ENCODE assay signal across 1 cellular context in genomic region chr17:17694229-17695081, GRCh38.
TF ChIP-seq lines count a peak whose summit lies in the region.

No MANE protein-coding gene starts in this region.

TF ChIP-seq in HepG2, 621 proteins besides CTCF, POLR2A, EP300 and RAD21 (continued from another document and continues in another):
- TF ChIP-seq ZBTB2 (CRISPR knock-in tag; IDR thresholded peaks at IDR 0.05; ENCODE audit: low read depth) (peak; percentile 93), KLF12 (CRISPR knock-in tag; IDR thresholded peaks at IDR 0.05; ENCODE audit: borderline replicate concordance) (0 out of 2 replicates have a peak, but pooled peaks have one; percentile 27), TFDP2 (CRISPR knock-in tag; IDR thresholded peaks at IDR 0.05) (0 out of 2 replicates have a peak, but pooled peaks have one; percentile 32), AFF4 (CRISPR knock-in tag; IDR thresholded peaks at IDR 0.05) (peak; percentile 25; the same call in 1 of the 2 replicates), PRDM15 (CRISPR knock-in tag; IDR thresholded peaks at IDR 0.05) (peak; percentile 86), CERS6 (CRISPR knock-in tag; IDR thresholded peaks at IDR 0.05) (no peak), KMT2A (CRISPR knock-in tag; IDR thresholded peaks at IDR 0.05) (0 out of 2 replicates have a peak, but pooled peaks have one; percentile 44), MTERF4 (CRISPR knock-in tag; IDR thresholded peaks at IDR 0.05) (no peak), ZNF563 (CRISPR knock-in tag; IDR thresholded peaks at IDR 0.05) (peak; percentile 24; the same call in 1 of the 2 replicates), TOPORS (CRISPR knock-in tag; IDR thresholded peaks at IDR 0.05) (peak; percentile 52), GATAD2A (CRISPR knock-in tag; IDR thresholded peaks at IDR 0.05) (no peak), ELF1 (CRISPR knock-in tag; IDR thresholded peaks at IDR 0.05) (peak; percentile 30; the same call in 1 of the 2 replicates), JUND (CRISPR knock-in tag; IDR thresholded peaks at IDR 0.05) (0 out of 2 replicates have a peak, but pooled peaks have one; percentile 34), ZNF672 (CRISPR knock-in tag; IDR thresholded peaks at IDR 0.05) (no peak), POLR2AphosphoS5 (IDR thresholded peaks at IDR 0.05; ENCODE audit: low read depth, low read length) (peak; percentile 64), ZNF768 (CRISPR knock-in tag; IDR thresholded peaks at IDR 0.05) (no peak), TSC22D2 (CRISPR knock-in tag; IDR thresholded peaks at IDR 0.05; ENCODE audit: borderline replicate concordance) (0 out of 2 replicates have a peak, but pooled peaks have one; percentile 12), HOXA5 (CRISPR knock-in tag; IDR thresholded peaks at IDR 0.05) (peak; percentile 21; the same call in 1 of the 2 replicates), ZNF710 (CRISPR knock-in tag; IDR thresholded peaks at IDR 0.05; ENCODE audit: borderline replicate concordance) (no peak), BCLAF1 (IDR thresholded peaks at IDR 0.05) (no peak), RFX1 (IDR thresholded peaks at IDR 0.05) (peak; percentile 41; the same call in 1 of the 2 replicates), UBTF (CRISPR knock-in tag; IDR thresholded peaks at IDR 0.05) (no peak), TARDBP (CRISPR knock-in tag; IDR thresholded peaks at IDR 0.05) (0 out of 2 replicates have a peak, but pooled peaks have one; percentile 34), ATF3 (CRISPR knock-in tag; IDR thresholded peaks at IDR 0.05) (no peak), NR3C1 (CRISPR knock-in tag; IDR thresholded peaks at IDR 0.05) (no peak), ZNF839 (CRISPR knock-in tag; IDR thresholded peaks at IDR 0.05; ENCODE audit: borderline replicate concordance) (0 out of 2 replicates have a peak, but pooled peaks have one; percentile 16), DZIP1 (CRISPR knock-in tag; IDR thresholded peaks at IDR 0.05) (no peak), PCBP1 (IDR thresholded peaks at IDR 0.05; ENCODE audit: borderline replicate concordance, low read depth, low read length) (peak; percentile 27; the same call in 1 of the 2 replicates), ZMYM3 (CRISPR knock-in tag; IDR thresholded peaks at IDR 0.05) (0 out of 2 replicates have a peak, but pooled peaks have one; percentile 3)
